1 cellular context compared by ENCODE assay signal in the genomic region with DNA sequence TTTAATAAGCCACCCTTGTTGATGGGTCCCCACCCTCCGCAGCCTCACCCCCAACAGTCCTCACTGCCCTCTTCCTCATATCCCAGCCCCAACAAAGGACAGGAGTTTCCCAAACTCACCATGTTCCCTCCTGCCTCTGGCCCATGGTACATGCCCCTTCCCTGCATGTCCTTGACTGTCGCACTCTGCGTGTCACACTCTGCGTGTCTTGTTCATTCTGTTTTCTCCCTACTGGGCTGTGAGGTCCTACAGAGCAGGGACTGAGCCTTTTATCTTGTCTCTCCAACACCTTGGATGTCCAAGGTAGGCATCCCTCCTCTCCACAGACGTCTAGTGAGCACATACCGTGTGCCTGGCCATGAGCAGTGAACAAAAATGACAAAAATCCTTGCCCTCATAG.
TF ChIP-seq lines count a peak whose summit lies in the region.

No MANE protein-coding gene starts in this region.

TF ChIP-seq in GM12878, 131 proteins besides CTCF, POLR2A, EP300 and RAD21:
- TF ChIP-seq KDM1A (IDR thresholded peaks at IDR 0.05; ENCODE audit: borderline replicate concordance), result no peak
- TF ChIP-seq BRCA1 (IDR thresholded peaks at IDR 0.05; ENCODE audit: low read depth, low read length), result no peak
- TF ChIP-seq CBX5 (IDR thresholded peaks at IDR 0.05; ENCODE audit: low read depth), result no peak
- TF ChIP-seq HDGF (IDR thresholded peaks at IDR 0.05), result no peak
- no peak for TF ChIP-seq JUNB (IDR thresholded peaks at IDR 0.05)
- TF ChIP-seq, protein P1, sequence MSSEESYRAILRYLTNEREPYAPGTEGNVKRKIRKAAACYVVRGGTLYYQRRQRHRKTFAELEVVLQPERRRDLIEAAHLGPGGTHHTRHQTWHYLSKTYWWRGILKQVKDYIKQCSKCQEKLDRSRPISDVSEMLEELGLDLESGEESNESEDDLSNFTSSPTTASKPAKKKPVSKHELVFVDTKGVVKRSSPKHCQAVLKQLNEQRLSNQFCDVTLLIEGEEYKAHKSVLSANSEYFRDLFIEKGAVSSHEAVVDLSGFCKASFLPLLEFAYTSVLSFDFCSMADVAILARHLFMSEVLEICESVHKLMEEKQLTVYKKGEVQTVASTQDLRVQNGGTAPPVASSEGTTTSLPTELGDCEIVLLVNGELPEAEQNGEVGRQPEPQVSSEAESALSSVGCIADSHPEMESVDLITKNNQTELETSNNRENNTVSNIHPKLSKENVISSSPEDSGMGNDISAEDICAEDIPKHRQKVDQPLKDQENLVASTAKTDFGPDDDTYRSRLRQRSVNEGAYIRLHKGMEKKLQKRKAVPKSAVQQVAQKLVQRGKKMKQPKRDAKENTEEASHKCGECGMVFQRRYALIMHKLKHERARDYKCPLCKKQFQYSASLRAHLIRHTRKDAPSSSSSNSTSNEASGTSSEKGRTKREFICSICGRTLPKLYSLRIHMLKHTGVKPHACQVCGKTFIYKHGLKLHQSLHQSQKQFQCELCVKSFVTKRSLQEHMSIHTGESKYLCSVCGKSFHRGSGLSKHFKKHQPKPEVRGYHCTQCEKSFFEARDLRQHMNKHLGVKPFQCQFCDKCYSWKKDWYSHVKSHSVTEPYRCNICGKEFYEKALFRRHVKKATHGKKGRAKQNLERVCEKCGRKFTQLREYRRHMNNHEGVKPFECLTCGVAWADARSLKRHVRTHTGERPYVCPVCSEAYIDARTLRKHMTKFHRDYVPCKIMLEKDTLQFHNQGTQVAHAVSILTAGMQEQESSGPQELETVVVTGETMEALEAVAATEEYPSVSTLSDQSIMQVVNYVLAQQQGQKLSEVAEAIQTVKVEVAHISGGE (CRISPR knock-in tag; IDR thresholded peaks at IDR 0.05), result no peak
- no peak for TF ChIP-seq RAD51 (IDR thresholded peaks at IDR 0.05)
- no peak for TF ChIP-seq BHLHE40 (IDR thresholded peaks at IDR 0.05; ENCODE audit: borderline replicate concordance in 1 of 2, low read depth in 2 of 2, low read length in 1 of 2)
- TF ChIP-seq KAT2A (conservative IDR thresholded peaks at IDR 0.05; ENCODE audit: control insufficient read depth, low read depth, low read length), result no peak
- no peak for TF ChIP-seq TAF1 (IDR thresholded peaks at IDR 0.05; ENCODE audit: borderline replicate concordance, low read depth, low read length)
- no peak for TF ChIP-seq CREB1 (IDR thresholded peaks at IDR 0.05; ENCODE audit: low read depth)
- no peak for TF ChIP-seq ASH2L (IDR thresholded peaks at IDR 0.05; ENCODE audit: borderline replicate concordance, low read depth)
- TF ChIP-seq LARP7 (IDR thresholded peaks at IDR 0.05), result no peak
- TF ChIP-seq, protein P2, sequence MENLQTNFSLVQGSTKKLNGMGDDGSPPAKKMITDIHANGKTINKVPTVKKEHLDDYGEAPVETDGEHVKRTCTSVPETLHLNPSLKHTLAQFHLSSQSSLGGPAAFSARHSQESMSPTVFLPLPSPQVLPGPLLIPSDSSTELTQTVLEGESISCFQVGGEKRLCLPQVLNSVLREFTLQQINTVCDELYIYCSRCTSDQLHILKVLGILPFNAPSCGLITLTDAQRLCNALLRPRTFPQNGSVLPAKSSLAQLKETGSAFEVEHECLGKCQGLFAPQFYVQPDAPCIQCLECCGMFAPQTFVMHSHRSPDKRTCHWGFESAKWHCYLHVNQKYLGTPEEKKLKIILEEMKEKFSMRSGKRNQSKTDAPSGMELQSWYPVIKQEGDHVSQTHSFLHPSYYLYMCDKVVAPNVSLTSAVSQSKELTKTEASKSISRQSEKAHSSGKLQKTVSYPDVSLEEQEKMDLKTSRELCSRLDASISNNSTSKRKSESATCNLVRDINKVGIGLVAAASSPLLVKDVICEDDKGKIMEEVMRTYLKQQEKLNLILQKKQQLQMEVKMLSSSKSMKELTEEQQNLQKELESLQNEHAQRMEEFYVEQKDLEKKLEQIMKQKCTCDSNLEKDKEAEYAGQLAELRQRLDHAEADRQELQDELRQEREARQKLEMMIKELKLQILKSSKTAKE (IDR thresholded peaks at IDR 0.05; ENCODE audit: low read depth, poor library complexity, severe bottlenecking), result no peak
- TF ChIP-seq, protein P3, sequence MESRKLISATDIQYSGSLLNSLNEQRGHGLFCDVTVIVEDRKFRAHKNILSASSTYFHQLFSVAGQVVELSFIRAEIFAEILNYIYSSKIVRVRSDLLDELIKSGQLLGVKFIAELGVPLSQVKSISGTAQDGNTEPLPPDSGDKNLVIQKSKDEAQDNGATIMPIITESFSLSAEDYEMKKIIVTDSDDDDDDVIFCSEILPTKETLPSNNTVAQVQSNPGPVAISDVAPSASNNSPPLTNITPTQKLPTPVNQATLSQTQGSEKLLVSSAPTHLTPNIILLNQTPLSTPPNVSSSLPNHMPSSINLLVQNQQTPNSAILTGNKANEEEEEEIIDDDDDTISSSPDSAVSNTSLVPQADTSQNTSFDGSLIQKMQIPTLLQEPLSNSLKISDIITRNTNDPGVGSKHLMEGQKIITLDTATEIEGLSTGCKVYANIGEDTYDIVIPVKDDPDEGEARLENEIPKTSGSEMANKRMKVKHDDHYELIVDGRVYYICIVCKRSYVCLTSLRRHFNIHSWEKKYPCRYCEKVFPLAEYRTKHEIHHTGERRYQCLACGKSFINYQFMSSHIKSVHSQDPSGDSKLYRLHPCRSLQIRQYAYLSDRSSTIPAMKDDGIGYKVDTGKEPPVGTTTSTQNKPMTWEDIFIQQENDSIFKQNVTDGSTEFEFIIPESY (IDR thresholded peaks at IDR 0.05), result no peak
